1 cellular context compared by ENCODE assay signal in the genomic region with DNA sequence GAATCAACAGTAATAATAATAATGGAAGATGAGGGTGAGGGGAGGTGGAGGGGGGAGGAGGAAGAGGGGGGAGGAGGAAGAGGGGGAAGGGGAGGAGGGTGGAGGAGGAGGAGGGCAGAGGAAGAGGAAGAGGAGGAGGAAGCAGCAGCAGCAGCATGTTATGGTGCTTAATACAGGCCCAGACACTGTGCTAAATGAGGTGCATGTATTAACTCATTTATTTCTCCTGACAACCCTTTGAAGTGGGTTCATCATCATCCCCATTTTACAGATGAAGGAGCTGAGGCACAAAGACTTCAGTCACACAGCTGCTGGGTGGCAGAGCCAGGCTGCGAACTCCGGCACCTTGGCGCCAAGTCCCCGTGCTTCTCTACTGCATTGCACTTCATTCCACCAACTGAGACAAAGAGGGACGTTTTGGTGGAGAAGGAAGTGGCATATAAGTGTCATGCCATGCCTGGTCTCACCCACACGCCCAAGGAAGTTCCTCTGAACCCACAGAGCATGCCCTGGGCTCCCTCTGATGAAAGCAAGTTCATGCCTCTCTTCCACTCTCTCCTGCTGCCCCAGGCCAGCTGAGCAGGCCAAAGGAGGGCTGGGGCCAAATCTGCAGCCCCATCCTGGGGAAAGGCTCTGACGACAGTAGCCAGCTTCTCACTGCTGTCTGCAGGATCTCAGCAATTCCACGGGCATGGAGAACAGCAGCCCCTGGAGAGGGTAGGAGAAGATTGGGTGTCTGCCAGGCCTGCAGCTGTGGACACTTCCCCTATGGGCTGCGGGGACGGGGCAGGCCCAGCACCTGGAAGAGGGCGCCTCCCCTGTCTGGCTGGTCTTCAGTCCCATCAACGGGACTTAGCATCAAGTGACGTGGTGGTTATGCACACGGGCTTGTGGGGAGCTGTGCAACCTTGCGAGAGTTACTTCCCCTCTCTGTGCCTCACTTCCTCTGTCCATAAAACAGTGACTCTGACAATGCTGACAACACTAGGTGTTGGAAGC.
TF ChIP-seq lines count a peak whose summit lies in the region.

No MANE protein-coding gene starts in this region.

TF ChIP-seq in K562, 482 proteins besides CTCF, POLR2A, EP300 and RAD21:
- no peak for TF ChIP-seq NRF1 (conservative IDR thresholded peaks at IDR 0.05 in 1 of 2, IDR thresholded peaks at IDR 0.05 in 1 of 2)
- no peak for TF ChIP-seq SP2 (IDR thresholded peaks at IDR 0.05; ENCODE audit: extremely low read depth, low read depth, low read length, poor library complexity, severe bottlenecking)
- TF ChIP-seq ZFP36 (IDR thresholded peaks at IDR 0.05; ENCODE audit: low read depth, low read length, partially characterized antibody): peak; percentile 38
- TF ChIP-seq, protein P1, sequence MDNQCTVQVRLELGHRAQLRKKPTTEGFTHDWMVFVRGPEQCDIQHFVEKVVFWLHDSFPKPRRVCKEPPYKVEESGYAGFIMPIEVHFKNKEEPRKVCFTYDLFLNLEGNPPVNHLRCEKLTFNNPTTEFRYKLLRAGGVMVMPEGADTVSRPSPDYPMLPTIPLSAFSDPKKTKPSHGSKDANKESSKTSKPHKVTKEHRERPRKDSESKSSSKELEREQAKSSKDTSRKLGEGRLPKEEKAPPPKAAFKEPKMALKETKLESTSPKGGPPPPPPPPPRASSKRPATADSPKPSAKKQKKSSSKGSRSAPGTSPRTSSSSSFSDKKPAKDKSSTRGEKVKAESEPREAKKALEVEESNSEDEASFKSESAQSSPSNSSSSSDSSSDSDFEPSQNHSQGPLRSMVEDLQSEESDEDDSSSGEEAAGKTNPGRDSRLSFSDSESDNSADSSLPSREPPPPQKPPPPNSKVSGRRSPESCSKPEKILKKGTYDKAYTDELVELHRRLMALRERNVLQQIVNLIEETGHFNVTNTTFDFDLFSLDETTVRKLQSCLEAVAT (IDR thresholded peaks at IDR 0.05): no peak
- no peak for TF ChIP-seq HCFC1 (IDR thresholded peaks at IDR 0.05; ENCODE audit: low read depth, low read length)
- no peak for TF ChIP-seq RBM14 (IDR thresholded peaks at IDR 0.05; ENCODE audit: borderline replicate concordance, insufficient read depth, low read depth, low read length)
- no peak for TF ChIP-seq KLF1 (tag; IDR thresholded peaks at IDR 0.05)
- TF ChIP-seq, protein P2, sequence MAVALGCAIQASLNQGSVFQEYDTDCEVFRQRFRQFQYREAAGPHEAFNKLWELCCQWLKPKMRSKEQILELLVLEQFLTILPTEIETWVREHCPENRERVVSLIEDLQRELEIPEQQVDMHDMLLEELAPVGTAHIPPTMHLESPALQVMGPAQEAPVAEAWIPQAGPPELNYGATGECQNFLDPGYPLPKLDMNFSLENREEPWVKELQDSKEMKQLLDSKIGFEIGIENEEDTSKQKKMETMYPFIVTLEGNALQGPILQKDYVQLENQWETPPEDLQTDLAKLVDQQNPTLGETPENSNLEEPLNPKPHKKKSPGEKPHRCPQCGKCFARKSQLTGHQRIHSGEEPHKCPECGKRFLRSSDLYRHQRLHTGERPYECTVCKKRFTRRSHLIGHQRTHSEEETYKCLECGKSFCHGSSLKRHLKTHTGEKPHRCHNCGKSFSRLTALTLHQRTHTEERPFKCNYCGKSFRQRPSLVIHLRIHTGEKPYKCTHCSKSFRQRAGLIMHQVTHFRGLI (CRISPR knock-in tag; IDR thresholded peaks at IDR 0.05): no peak
- TF ChIP-seq BMI1 (IDR thresholded peaks at IDR 0.05; ENCODE audit: low read length): no peak
- TF ChIP-seq, protein P3, sequence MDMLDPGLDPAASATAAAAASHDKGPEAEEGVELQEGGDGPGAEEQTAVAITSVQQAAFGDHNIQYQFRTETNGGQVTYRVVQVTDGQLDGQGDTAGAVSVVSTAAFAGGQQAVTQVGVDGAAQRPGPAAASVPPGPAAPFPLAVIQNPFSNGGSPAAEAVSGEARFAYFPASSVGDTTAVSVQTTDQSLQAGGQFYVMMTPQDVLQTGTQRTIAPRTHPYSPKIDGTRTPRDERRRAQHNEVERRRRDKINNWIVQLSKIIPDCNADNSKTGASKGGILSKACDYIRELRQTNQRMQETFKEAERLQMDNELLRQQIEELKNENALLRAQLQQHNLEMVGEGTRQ (CRISPR knock-in tag; IDR thresholded peaks at IDR 0.05): no peak
- TF ChIP-seq, protein P4, sequence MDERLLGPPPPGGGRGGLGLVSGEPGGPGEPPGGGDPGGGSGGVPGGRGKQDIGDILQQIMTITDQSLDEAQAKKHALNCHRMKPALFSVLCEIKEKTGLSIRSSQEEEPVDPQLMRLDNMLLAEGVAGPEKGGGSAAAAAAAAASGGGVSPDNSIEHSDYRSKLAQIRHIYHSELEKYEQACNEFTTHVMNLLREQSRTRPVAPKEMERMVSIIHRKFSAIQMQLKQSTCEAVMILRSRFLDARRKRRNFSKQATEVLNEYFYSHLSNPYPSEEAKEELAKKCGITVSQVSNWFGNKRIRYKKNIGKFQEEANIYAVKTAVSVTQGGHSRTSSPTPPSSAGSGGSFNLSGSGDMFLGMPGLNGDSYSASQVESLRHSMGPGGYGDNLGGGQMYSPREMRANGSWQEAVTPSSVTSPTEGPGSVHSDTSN (CRISPR knock-in tag; IDR thresholded peaks at IDR 0.05; ENCODE audit: low read depth): no peak
- TF ChIP-seq, protein P4 (tag; conservative IDR thresholded peaks at IDR 0.05; ENCODE audit: low read depth): no peak
- TF ChIP-seq RBM25 (IDR thresholded peaks at IDR 0.05; ENCODE audit: low read depth, low read length, severe bottlenecking): peak; percentile 5
- no peak for TF ChIP-seq SLC30A9 (CRISPR knock-in tag; IDR thresholded peaks at IDR 0.05)
- TF ChIP-seq, protein P5, sequence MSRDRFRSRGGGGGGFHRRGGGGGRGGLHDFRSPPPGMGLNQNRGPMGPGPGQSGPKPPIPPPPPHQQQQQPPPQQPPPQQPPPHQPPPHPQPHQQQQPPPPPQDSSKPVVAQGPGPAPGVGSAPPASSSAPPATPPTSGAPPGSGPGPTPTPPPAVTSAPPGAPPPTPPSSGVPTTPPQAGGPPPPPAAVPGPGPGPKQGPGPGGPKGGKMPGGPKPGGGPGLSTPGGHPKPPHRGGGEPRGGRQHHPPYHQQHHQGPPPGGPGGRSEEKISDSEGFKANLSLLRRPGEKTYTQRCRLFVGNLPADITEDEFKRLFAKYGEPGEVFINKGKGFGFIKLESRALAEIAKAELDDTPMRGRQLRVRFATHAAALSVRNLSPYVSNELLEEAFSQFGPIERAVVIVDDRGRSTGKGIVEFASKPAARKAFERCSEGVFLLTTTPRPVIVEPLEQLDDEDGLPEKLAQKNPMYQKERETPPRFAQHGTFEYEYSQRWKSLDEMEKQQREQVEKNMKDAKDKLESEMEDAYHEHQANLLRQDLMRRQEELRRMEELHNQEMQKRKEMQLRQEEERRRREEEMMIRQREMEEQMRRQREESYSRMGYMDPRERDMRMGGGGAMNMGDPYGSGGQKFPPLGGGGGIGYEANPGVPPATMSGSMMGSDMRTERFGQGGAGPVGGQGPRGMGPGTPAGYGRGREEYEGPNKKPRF (IDR thresholded peaks at IDR 0.05; ENCODE audit: low read depth, low read length): no peak
- no peak for TF ChIP-seq GTF2E2 (tag; IDR thresholded peaks at IDR 0.05)
- TF ChIP-seq SIRT6 (IDR thresholded peaks at IDR 0.05; ENCODE audit: low read depth, low read length): no peak
